In genomic region chr9:116712781-116713180, GRCh38 we compare ENCODE assay signal across 25 cellular contexts.
"Had no signal": no experiment of that assay in that cellular context is flagged by ENCODE, and none has a peak within 500 bp of the region (broad histone marks: within the 10 kb centered on the region; RNA-seq: fewer than 3 reads in every experiment).

No MANE protein-coding gene starts in this region.

- H3K36me3 ChIP-seq: stomach, suprapubic skin, thoracic aorta, thyroid gland, tibial artery, tibial nerve, transverse colon, upper lobe of left lung, upper lobe of right lung, uterus, vagina had no signal

- H3K4me3 ChIP-seq: stomach, suprapubic skin, testis, thoracic aorta, thyroid gland, tibial artery, tibial nerve, transverse colon, upper lobe of left lung, upper lobe of right lung, uterus, vagina had no signal

- H3K27me3 ChIP-seq: stomach, suprapubic skin, testis, thyroid gland, tibial artery, tibial nerve, transverse colon, upper lobe of left lung, upper lobe of right lung, uterus, vagina had no signal

- H3K27ac ChIP-seq: stomach, suprapubic skin, testis, thoracic aorta, thyroid gland, tibial artery, tibial nerve, transverse colon, upper lobe of left lung, upper lobe of right lung, uterus, vagina had no signal

- FAIRE-seq: urothelium cell line had no signal

- DNase-seq: stimulated activated CD4-positive, alpha-beta T cell treated with anti-CD3 and anti-CD28 coated beads, Interleukin-2, amount 100 ng/mL, for 48 hours; stimulated activated CD4-positive, alpha-beta T cell treated with anti-CD3 and anti-CD28 coated beads, Interleukin-4, amount 100 ng/mL, for 1 hour; stimulated activated CD4-positive, alpha-beta T cell treated with anti-CD3 and anti-CD28 coated beads, Interleukin-4, amount 100 ng/mL, for 24 hours; stimulated activated CD4-positive, alpha-beta T cell treated with anti-CD3 and anti-CD28 coated beads, Interleukin-4, amount 100 ng/mL, for 4 hours; stimulated activated CD8-positive, alpha-beta memory T cell treated with anti-CD3 and anti-CD28 coated beads, Interleukin-4, amount 100 ng/mL, for 48 hours; stimulated activated naive B cell treated with anti-CD40 and anti-IgM and Interleukin-4, amounts not matched to agents 10 μg/mL and 1 μg/mL and 100 μg/mL, for 72 hours; stimulated activated naive CD4-positive, alpha-beta T cell; stimulated activated naive CD4-positive, alpha-beta T cell treated with Interleukin-2 at 50 U/mL for 16 hours; stimulated activated naive CD8-positive, alpha-beta T cell treated with anti-CD3 and anti-CD28 coated beads, Interleukin-15, amount 100 ng/mL, for 72 hours; stimulated activated naive CD8-positive, alpha-beta T cell treated with anti-CD3 and anti-CD28 coated beads, Interleukin-15, Interleukin-2, amounts not matched to agents 100 U/mL and 50 U/mL, for 24 hours; stomach; testis; thyroid gland; tibial artery; transverse colon; upper lobe of left lung; upper lobe of right lung; uterus had no signal

- H3K4me1 ChIP-seq: stomach, suprapubic skin, testis, thyroid gland, tibial artery, transverse colon, upper lobe of left lung, upper lobe of right lung, uterus, vagina had no signal

- H3K9me3 ChIP-seq: stomach, suprapubic skin, testis, thoracic aorta, thyroid gland, tibial artery, tibial nerve, transverse colon, upper lobe of left lung, upper lobe of right lung, uterus, vagina had no signal

- ATAC-seq: stimulated activated effector memory CD8-positive, alpha-beta T cell treated with anti-CD3 and anti-CD28 coated beads, Interleukin-12 subunit alpha, Interleukin-12 subunit beta, amount 100 ng/mL, for 72 hours; stimulated activated memory B cell treated with anti-CD40 and anti-IgM and Interleukin-4, amounts not matched to agents 10 μg/mL and 1 μg/mL and 100 μg/mL, for 72 hours; stimulated activated naive B cell treated with anti-CD40 and anti-IgM and Interleukin-4, amounts not matched to agents 10 μg/mL and 1 μg/mL and 100 μg/mL, for 72 hours; stimulated activated naive CD8-positive, alpha-beta T cell treated with anti-CD3 and anti-CD28 coated beads, Interleukin-15, amount 100 ng/mL, for 72 hours; stimulated activated naive CD8-positive, alpha-beta T cell treated with anti-CD3 and anti-CD28 coated beads, Interleukin-15, Interleukin-2, amounts not matched to agents 100 U/mL and 50 U/mL, for 24 hours; upper lobe of right lung had no signal
